In the genomic region with DNA sequence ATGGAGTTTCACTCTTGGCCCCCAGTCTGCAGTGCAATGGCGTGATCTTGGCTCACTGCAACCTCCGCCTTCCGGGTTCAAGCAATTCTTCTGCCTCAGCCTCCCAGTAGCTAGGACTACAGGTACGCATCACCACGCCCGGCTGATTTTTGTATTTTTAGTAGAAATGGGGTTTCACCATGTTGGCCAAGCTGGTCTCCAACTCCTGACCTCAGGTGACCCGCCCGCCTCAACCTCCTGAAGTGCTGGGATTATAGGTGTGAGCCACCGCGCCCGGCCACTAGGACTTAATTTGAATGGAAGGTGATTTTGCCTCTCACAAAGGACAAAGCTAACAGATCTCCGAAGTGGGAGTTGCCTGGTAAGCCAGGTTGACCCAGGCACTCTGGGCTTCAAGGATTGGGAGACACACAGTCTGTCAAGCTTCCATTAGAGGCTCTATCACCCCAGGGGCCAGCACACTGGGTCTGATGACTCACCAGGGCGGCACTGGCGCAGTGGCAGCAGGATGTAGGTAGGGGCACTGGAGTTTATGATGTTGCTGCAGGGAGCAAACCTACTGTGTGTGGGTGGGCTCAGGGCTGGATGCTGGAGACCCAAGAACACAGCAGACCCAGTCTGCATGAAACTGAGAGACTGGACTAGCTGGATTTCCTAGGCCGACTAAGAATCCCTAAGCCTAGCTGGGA, we compare ENCODE assay signal across 10 cellular contexts. TPM values are rescaled to one million over a fixed set of nuclear protein-coding genes. Genes with fewer than 3 reads are reported as not detected.
A peak's percentile ranks its signal among the peaks of the same experiment; 100 is the strongest.
DNase-seq lines count a peak whose midpoint lies in the region; ATAC-seq, FAIRE-seq and TF ChIP-seq lines count a peak whose summit lies in the region.
"Had no signal": no experiment of that assay in that cellular context is flagged by ENCODE, and none has a peak within 500 bp of the region (broad histone marks: within the 10 kb centered on the region; RNA-seq: fewer than 3 reads in every experiment).

No MANE protein-coding gene starts in this region.

- no peak overlapping the region for H4K5ac ChIP-seq in H9 (ENCODE audit: insufficient read length, low read depth, low read length)

- H3K79me2 ChIP-seq in H9 (ENCODE audit: insufficient read depth, low read length) (no peaks in the 10 kb centered on the region), K562 (ENCODE audit: control insufficient read depth, insufficient read depth, low read length) (no peaks in the 10 kb centered on the region)

- no peak overlapping the region for H3K56ac ChIP-seq in H9 (ENCODE audit: insufficient read length, low read depth, low read length)

- H4K8ac ChIP-seq in H9 (replicated peaks; ENCODE audit: insufficient read length, low read depth, low read length), result no peak overlapping the region

- FAIRE-seq in K562 (lab: Jason Lieb, UNC), result peak; percentile 19

- no peak overlapping the region for H2BK5ac ChIP-seq in H9 (ENCODE audit: insufficient read length, low read length)

- no peak overlapping the region for H2AFZ ChIP-seq in H9 (ENCODE audit: low read length)
- H2AFZ ChIP-seq in K562 (ENCODE audit: low read depth, low read length), result peak overlapping the region; percentile 95

- no peaks in the 10 kb centered on the region for H3K36me3 ChIP-seq in BLaER1
- H3K36me3 ChIP-seq in K562 (ENCODE audit: control insufficient read depth, insufficient read depth, low read length), result no peaks in the 10 kb centered on the region

- H3K9me3 Mint-ChIP-seq in H9, result no peaks in the 10 kb centered on the region; a peak in 1 of 5 replicates
- H3K9me3 Mint-ChIP-seq in natural killer cell, result no peaks in the 10 kb centered on the region
- H3K9me3 Mint-ChIP-seq: T-helper 2 cell treated with Interferon-gamma antibody and Interleukin-4, amounts not matched to agents 5 μg/mL and 100 μg/mL, for 36 hours had no signal

- in situ Hi-C loops in K562 (cut with MboI), result no loop called here
- in situ Hi-C loops in GM13976 (cut with MboI; ENCODE audit: low sequenced_read_pairs, unreplicated experiment), result no loop called here

- H3T11ph ChIP-seq in H9 (ENCODE audit: low read length), result no peak overlapping the region

- H3K36me3 Mint-ChIP-seq in H9 (ENCODE audit: insufficient read depth in 1 of 3, low read depth in 3 of 3) (no peaks in the 10 kb centered on the region; a peak in 1 of 7 replicates), natural killer cell (no peaks in the 10 kb centered on the region)

- no peak for TF ChIP-seq RAD21 in K562 (CRISPR knock-in tag; conservative IDR thresholded peaks at IDR 0.05 in 1 of 2, IDR thresholded peaks at IDR 0.05 in 1 of 2)

- H4K20me1 ChIP-seq in BLaER1 (no peaks in the 10 kb centered on the region), H9 (ENCODE audit: control insufficient read depth, insufficient read depth, insufficient read length) (no peaks in the 10 kb centered on the region), K562 (replicated peaks; ENCODE audit: control insufficient read depth, insufficient read depth, low read length) (no peaks in the 10 kb centered on the region)

- H3K27ac Mint-ChIP-seq in H9 (0 out of 7 replicates have a peak overlapping the region, but pooled peaks of 1 of the 3 experiments have one; percentile 20), natural killer cell (peak overlapping the region; percentile 81)

- no peak overlapping the region for H2BK15ac ChIP-seq in H9 (ENCODE audit: low read depth, low read length)

- intact Hi-C loops in K562 (cut with micrococcal nuclease), result loop anchor here (10.0 kb wide), 1 partner anchor 386 kb away; no protein-coding TSS in a partner anchor
- intact Hi-C loops in natural killer cell (cut with micrococcal nuclease), result no loop called here

- H3K27me3 ChIP-seq in BLaER1 (no peaks in the 10 kb centered on the region), H9 (ENCODE audit: insufficient read depth, low read length) (no peaks in the 10 kb centered on the region), K562 (ENCODE audit: control insufficient read depth in 2 of 2, insufficient read depth in 2 of 2, low read length in 2 of 2) (no peaks in the 10 kb centered on the region; a peak in 1 of 5 replicates)

- no peak for TF ChIP-seq EP300 in K562 (IDR thresholded peaks at IDR 0.05; ENCODE audit: low read length)

- DNase-seq in H9, result peak; percentile 53
- peak; percentile 46 to 70 (median 57) for DNase-seq in K562 (ENCODE audit: extremely low read depth in 1 of 4, low spot score in 3 of 4)
- DNase-seq in natural killer cell, result no peak
- DNase-seq in GM13976 (ENCODE audit: low spot score), result no peak
- no peak for DNase-seq in SKM-1 treated with dmso at 0.1 percent for 144 hours (lab: John Stamatoyannopoulos, UW; ENCODE audit: unreplicated experiment)
- no peak for DNase-seq in nucleus accumbens (lab: John Stamatoyannopoulos, UW)

- H3K4me2 ChIP-seq in BLaER1 (peak overlapping the region; percentile 77; the same call in 1 of the 2 replicates), H9 (ENCODE audit: insufficient read depth, insufficient read length, low read length) (no peak overlapping the region), K562 (ENCODE audit: insufficient read depth, low read length) (peak overlapping the region; percentile 71)

- H3K9ac ChIP-seq in BLaER1 (no peak overlapping the region), H9 (ENCODE audit: extremely low read depth, insufficient read length, low read length) (no peak overlapping the region), K562 (ENCODE audit: insufficient read depth in 1 of 2, low read depth in 2 of 2, low read length in 2 of 2) (peak overlapping the region; percentile 4 to 86; a peak in 3 of 4 replicates)

- H3K4me1 Mint-ChIP-seq in H9 (peaks cover 19 to 23% of the 10 kb centered on the region in 2 experiments), natural killer cell (peaks cover 14 to 15% of the 10 kb centered on the region in 2 donors)

- CTCF ChIA-PET in K562 (lab: Yijun Ruan, JAX; ENCODE audit: low intra/inter-chr PET ratio), result no interaction called here

- TF ChIP-seq CTCF in H9 (conservative IDR thresholded peaks at IDR 0.05) (peak; percentile 29; the same call in 2 of the 3 replicates), K562 (IDR thresholded peaks at IDR 0.05 in 2 of 3, conservative IDR thresholded peaks at IDR 0.05 in 1 of 3; ENCODE audit: insufficient read depth in 2 of 3, low read depth in 1 of 3, low read length in 3 of 3) (no peak; a peak in 1 of 6 replicates), natural killer cell (IDR thresholded peaks at IDR 0.05) (no peak), GM13976 (IDR thresholded peaks at IDR 0.05; ENCODE audit: borderline replicate concordance, control extremely low read depth, extremely low read depth, insufficient read depth, missing control alignments) (no peak)

- no peaks in the 10 kb centered on the region for H3K79me1 ChIP-seq in H9 (ENCODE audit: insufficient read depth, low read depth, low read length, poor library complexity, severe bottlenecking)

- H3K27me3 Mint-ChIP-seq in H9 (ENCODE audit: low read depth), result peaks cover 5% of the 10 kb centered on the region
- no peaks in the 10 kb centered on the region for H3K27me3 Mint-ChIP-seq in natural killer cell (ENCODE audit: low read depth in 2 of 2)

- H3K4me1 ChIP-seq in BLaER1 (peaks cover 19% of the 10 kb centered on the region), H9 (ENCODE audit: insufficient read depth, low read length) (no peaks in the 10 kb centered on the region), K562 (replicated peaks in 1 of 2; ENCODE audit: control insufficient read depth in 2 of 2, insufficient read depth in 2 of 2, low read length in 2 of 2) (peaks cover 28 to 29% of the 10 kb centered on the region in 2 experiments)

- H2BK120ac ChIP-seq in H9 (ENCODE audit: low read depth, low read length, poor library complexity, severe bottlenecking), result no peak overlapping the region

- no peak overlapping the region for H3K4me3 ChIP-seq in BLaER1
- no peak overlapping the region for H3K4me3 ChIP-seq in K562

- H3K18ac ChIP-seq in H9 (ENCODE audit: insufficient read length, low read depth, low read length), result no peak overlapping the region

- H3K23me2 ChIP-seq in H9 (ENCODE audit: insufficient read length, low read depth, low read length, poor library complexity, severe bottlenecking), result peaks cover 2% of the 10 kb centered on the region

- BruUV-seq in K562 (replicated peaks; lab: Mats Ljungman, UMichigan), result no TSS peak

- POLR2A ChIA-PET in K562 (lab: Yijun Ruan, JAX), result interaction anchor here (0.7 to 1.2 kb wide), 6 partner anchors 9 to 147 kb away, joined by 3 to 5 read pairs (median 3); partner anchors contain the start of gene KCTD21

- no peak overlapping the region for H2BK20ac ChIP-seq in H9 (ENCODE audit: low read depth, low read length, poor library complexity, severe bottlenecking)

- no peak overlapping the region for H2BK12ac ChIP-seq in H9 (ENCODE audit: insufficient read length, low read depth, low read length)

- H3K9me1 ChIP-seq in K562 (ENCODE audit: control insufficient read depth, insufficient read depth, low read length), result no peaks in the 10 kb centered on the region

- WGBS in H9 (ENCODE audit: extremely low coverage, insufficient read length, low lambda C conversion rate), result no CpG with 5 or more reads among the region's 15 CpGs
- WGBS in K562 (ENCODE audit: insufficient coverage, low coverage, missing lambda C conversion rate), result 50% methylated on average over 15 of the region's 15 CpGs

- H2AK5ac ChIP-seq in H9 (ENCODE audit: insufficient read length, low read length), result no peak overlapping the region

- H3K4me3 Mint-ChIP-seq in H9 (no peak overlapping the region), natural killer cell (no peak overlapping the region)

- no peak overlapping the region for H3K4ac ChIP-seq in H9 (ENCODE audit: low read depth, low read length)

- no peak overlapping the region for H3K14ac ChIP-seq in H9 (ENCODE audit: insufficient read depth, low read length)

- no peak overlapping the region for H4K91ac ChIP-seq in H9 (ENCODE audit: insufficient read length, low read depth, low read length)

- no peak overlapping the region for H3K23ac ChIP-seq in H9 (ENCODE audit: insufficient read length, low read depth, low read length)

- peak; percentile 71 for ATAC-seq in K562
- ATAC-seq in natural killer cell, result no peak
- ATAC-seq in HG03439 (IDR thresholded peaks at IDR 0.05; ENCODE audit: unreplicated experiment), result no peak

- H3K27ac ChIP-seq in BLaER1 (no peak overlapping the region), H9 (ENCODE audit: insufficient read length, low read depth, low read length) (no peak overlapping the region), K562 (ENCODE audit: extremely low read depth, low read depth, low read length) (peak overlapping the region; percentile 75)

- H3K9me3 ChIP-seq in BLaER1, result 0 out of 2 replicates have a peak, but pooled peaks cover 4% of the 10 kb centered on the region
- H3K9me3 ChIP-seq in H9 (ENCODE audit: control insufficient read depth, low read depth, low read length), result no peaks in the 10 kb centered on the region
- no peaks in the 10 kb centered on the region for H3K9me3 ChIP-seq in K562 (replicated peaks; ENCODE audit: control insufficient read depth, insufficient read depth, low read depth, low read length)

- peak; percentile 64 for TF ChIP-seq POLR2A in K562 (conservative IDR thresholded peaks at IDR 0.05)

RNA-seq across cellular contexts. Expression of gene KCTD14, which starts 17.8 kb away (rescaled TPM):
- 12.5 and 13.8 TPM in 2 replicates for total RNA-seq in H9 (2021)
- 0.40 and 0.51 TPM in 2 replicates for total RNA-seq in K562 (2011; cell fraction: chromatin; rRNA removed; ENCODE audit: low replicate concordance)
- total RNA-seq in K562 (2011; cell fraction: nucleolus; rRNA removed), result 0.39 TPM in 1 of 2 replicates, not detected in the other
- total RNA-seq in K562 (2011; cell fraction: nucleoplasm; rRNA removed), result 0.29 TPM in 1 of 2 replicates, not detected in the other
- total RNA-seq in K562 (2014; rRNA removed), result 0.08 TPM in 1 of 2 replicates, not detected in the other
- 0.11 TPM in 1 of 2 replicates, not detected in the other for total RNA-seq in K562 (2014; rRNA removed; fragmentation: Illumina TruSeq; extraction: Trizol)
- 0.14 and 0.15 TPM in 2 replicates for total RNA-seq in K562 (2015; rRNA removed; fragmentation: Illumina TruSeq; extraction: Trizol)
- total RNA-seq in K562 (2021), result 0.09 and 0.29 TPM in 2 replicates
- 0.11 and 0.20 TPM in 2 replicates for polyA plus RNA-seq in K562 (2011; rRNA removed)
- polyA plus RNA-seq in K562 (2011; cell fraction: cytosol; rRNA removed), result 0.10 TPM in 1 of 2 replicates, not detected in the other
- polyA plus RNA-seq in K562 (2011; cell fraction: nucleus; rRNA removed), result 0.07 and 0.21 TPM in 2 replicates
- 0.14 and 0.32 TPM in 2 replicates for polyA plus RNA-seq in K562 (2012)
- 0.14 and 0.30 TPM in 2 replicates for polyA plus RNA-seq in K562 (2014; fragmentation: Illumina TruSeq; extraction: Trizol)
- under 1 TPM in 1 of 2 experiments, not detected in 1; 0.29 TPM for polyA plus RNA-seq in K562 (2014; fragmentation: Nextera tagmentation; extraction: Ambion mirVana)
- 0.04 TPM in 1 of 2 replicates, not detected in the other for polyA plus RNA-seq in K562 (2014; rRNA removed)
- polyA minus RNA-seq in K562 (2011; rRNA and poly(A)+ RNA removed), result 0.18 TPM in 1 of 2 replicates, not detected in the other
- not detected in 2 replicates for polyA minus RNA-seq in K562 (2011; cell fraction: cytosol; rRNA and poly(A)+ RNA removed)
- polyA minus RNA-seq in K562 (2011; cell fraction: nucleus; rRNA and poly(A)+ RNA removed), result not detected in 2 replicates
- total RNA-seq in natural killer cell, result under 1 TPM in 2 of 3 donors, not detected in 1; 0.28 to 0.32 TPM

RNA-seq across cellular contexts. Expression of gene THRSP, which starts 22.8 kb away (rescaled TPM):
- total RNA-seq in H9 (2021), result not detected in 2 replicates
- 2.3 and 2.8 TPM in 2 replicates for total RNA-seq in K562 (2011; cell fraction: chromatin; rRNA removed; ENCODE audit: low replicate concordance)
- 2.2 and 2.5 TPM in 2 replicates for total RNA-seq in K562 (2011; cell fraction: nucleolus; rRNA removed)
- total RNA-seq in K562 (2011; cell fraction: nucleoplasm; rRNA removed), result 1.8 and 2.3 TPM in 2 replicates
- 0.24 and 0.36 TPM in 2 replicates for total RNA-seq in K562 (2014; rRNA removed)
- not detected in 2 replicates for total RNA-seq in K562 (2014; rRNA removed; fragmentation: Illumina TruSeq; extraction: Trizol)
- not detected in 2 replicates for total RNA-seq in K562 (2015; rRNA removed; fragmentation: Illumina TruSeq; extraction: Trizol)
- 0.16 and 0.31 TPM in 2 replicates for total RNA-seq in K562 (2021)
- 0.29 and 0.43 TPM in 2 replicates for polyA plus RNA-seq in K562 (2011; rRNA removed)
- polyA plus RNA-seq in K562 (2011; cell fraction: cytosol; rRNA removed), result 0.15 and 0.18 TPM in 2 replicates
- 1.0 and 1.1 TPM in 2 replicates for polyA plus RNA-seq in K562 (2011; cell fraction: nucleus; rRNA removed)
- polyA plus RNA-seq in K562 (2012), result 0.13 and 1.6 TPM in 2 replicates
- 0.28 TPM in 2 replicates for polyA plus RNA-seq in K562 (2014; fragmentation: Illumina TruSeq; extraction: Trizol)
- polyA plus RNA-seq in K562 (2014; fragmentation: Nextera tagmentation; extraction: Ambion mirVana), result under 1 TPM; 0.23 to 0.34 TPM
- polyA plus RNA-seq in K562 (2014; rRNA removed), result 0.09 and 0.56 TPM in 2 replicates
- 0.74 TPM in 1 of 2 replicates, not detected in the other for polyA minus RNA-seq in K562 (2011; rRNA and poly(A)+ RNA removed)
- polyA minus RNA-seq in K562 (2011; cell fraction: cytosol; rRNA and poly(A)+ RNA removed), result not detected in 2 replicates
- 0.54 TPM in 1 of 2 replicates, not detected in the other for polyA minus RNA-seq in K562 (2011; cell fraction: nucleus; rRNA and poly(A)+ RNA removed)
- total RNA-seq in natural killer cell, result not detected
- total RNA-seq: occipital lobe had no signal

RNA-seq across cellular contexts. Expression of gene NDUFC2, which starts 38.8 kb away (rescaled TPM):
- total RNA-seq in H9 (2021), result 247 and 260 TPM in 2 replicates
- total RNA-seq in K562 (2011; cell fraction: chromatin; rRNA removed; ENCODE audit: low replicate concordance), result 48.5 and 69.6 TPM in 2 replicates
- 160 and 217 TPM in 2 replicates for total RNA-seq in K562 (2011; cell fraction: nucleolus; rRNA removed)
- 103 and 113 TPM in 2 replicates for total RNA-seq in K562 (2011; cell fraction: nucleoplasm; rRNA removed)
- 269 and 325 TPM in 2 replicates for total RNA-seq in K562 (2014; rRNA removed)
- total RNA-seq in K562 (2014; rRNA removed; fragmentation: Illumina TruSeq; extraction: Trizol), result 156 and 168 TPM in 2 replicates
- total RNA-seq in K562 (2015; rRNA removed; fragmentation: Illumina TruSeq; extraction: Trizol), result 504 and 554 TPM in 2 replicates
- 442 and 486 TPM in 2 replicates for total RNA-seq in K562 (2021)
- 229 and 257 TPM in 2 replicates for polyA plus RNA-seq in K562 (2011; rRNA removed)
- 517 and 937 TPM in 2 replicates for polyA plus RNA-seq in K562 (2011; cell fraction: cytosol; rRNA removed)
- polyA plus RNA-seq in K562 (2011; cell fraction: nucleus; rRNA removed), result 85.7 and 88.0 TPM in 2 replicates
- 593 and 1,047 TPM in 2 replicates for polyA plus RNA-seq in K562 (2012)
- 355 and 561 TPM in 2 replicates for polyA plus RNA-seq in K562 (2014; fragmentation: Illumina TruSeq; extraction: Trizol)
- polyA plus RNA-seq in K562 (2014; fragmentation: Nextera tagmentation; extraction: Ambion mirVana), result 1,000 to 10,000 TPM in 1 of 2 experiments, 100 to 1,000 TPM in 1; 987 to 1,119 TPM
- 473 and 511 TPM in 2 replicates for polyA plus RNA-seq in K562 (2014; rRNA removed)
- 20.7 and 29.0 TPM in 2 replicates for polyA minus RNA-seq in K562 (2011; rRNA and poly(A)+ RNA removed)
- polyA minus RNA-seq in K562 (2011; cell fraction: cytosol; rRNA and poly(A)+ RNA removed), result 93.0 and 102 TPM in 2 replicates
- polyA minus RNA-seq in K562 (2011; cell fraction: nucleus; rRNA and poly(A)+ RNA removed), result 37.6 and 79.6 TPM in 2 replicates
- total RNA-seq in natural killer cell, result 10 to 100 TPM; 51.8 to 75.4 (median 60.2) TPM

RNA-seq across cellular contexts. Expression of gene INTS4, which starts 46.4 kb away (rescaled TPM):
- total RNA-seq in H9 (2021) (37.9 and 38.6 TPM in 2 replicates), K562 (2014; rRNA removed) (28.4 and 35.8 TPM in 2 replicates), K562 (2014; rRNA removed; fragmentation: Illumina TruSeq; extraction: Trizol) (50.8 and 53.4 TPM in 2 replicates), K562 (2015; rRNA removed; fragmentation: Illumina TruSeq; extraction: Trizol) (38.5 and 42.6 TPM in 2 replicates), K562 (2021) (48.3 and 49.9 TPM in 2 replicates), natural killer cell (10 to 100 TPM; 65.2 to 97.8 (median 67.5) TPM)
- 159 and 242 TPM in 2 replicates for total RNA-seq in K562 (2011; cell fraction: chromatin; rRNA removed; ENCODE audit: low replicate concordance)
- 85.3 and 92.9 TPM in 2 replicates for total RNA-seq in K562 (2011; cell fraction: nucleolus; rRNA removed)
- total RNA-seq in K562 (2011; cell fraction: nucleoplasm; rRNA removed), result 108 and 134 TPM in 2 replicates
- polyA plus RNA-seq in K562 (2011; rRNA removed) (48.0 and 48.1 TPM in 2 replicates), K562 (2014; fragmentation: Illumina TruSeq; extraction: Trizol) (35.0 and 41.7 TPM in 2 replicates), K562 (2014; fragmentation: Nextera tagmentation; extraction: Ambion mirVana) (10 to 100 TPM; 31.1 to 44.5 TPM), K562 (2014; rRNA removed) (44.6 and 45.0 TPM in 2 replicates)
- polyA plus RNA-seq in K562 (2011; cell fraction: cytosol; rRNA removed), result 42.6 and 44.6 TPM in 2 replicates
- polyA plus RNA-seq in K562 (2011; cell fraction: nucleus; rRNA removed), result 138 and 151 TPM in 2 replicates
- polyA plus RNA-seq in K562 (2012), result 34.4 and 51.3 TPM in 2 replicates
- polyA minus RNA-seq in K562 (2011; rRNA and poly(A)+ RNA removed), result 77.0 and 79.3 TPM in 2 replicates
- polyA minus RNA-seq in K562 (2011; cell fraction: cytosol; rRNA and poly(A)+ RNA removed), result 22.6 and 34.1 TPM in 2 replicates
- 72.7 and 114 TPM in 2 replicates for polyA minus RNA-seq in K562 (2011; cell fraction: nucleus; rRNA and poly(A)+ RNA removed)

Comparison
In these comparisons a context has a peak if more than half of its experiments do, and no peak if none do; other contexts are left out.
1. H3K9ac ChIP-seq: peak in K562 (2 of 2); none in BLaER1 (single experiment) and H9 (single experiment).
2. DNase-seq: peak in H9 (single experiment) and K562 (4 of 4); none in natural killer cell (single experiment), GM13976 (single experiment), SKM-1 treated with dmso at 0.1 percent for 144 hours (single experiment) and nucleus accumbens (0 of 56).